ENCODE assay signal across 18 cellular contexts in genomic region chr7:26460326-26460725, GRCh38.
A peak's percentile ranks its signal among the peaks of the same experiment; 100 is the strongest.
DNase-seq lines count a peak whose midpoint lies in the region; ATAC-seq and TF ChIP-seq lines count a peak whose summit lies in the region.
"Had no signal": no experiment of that assay in that cellular context is flagged by ENCODE, and none has a peak within 500 bp of the region (broad histone marks: within the 10 kb centered on the region; RNA-seq: fewer than 3 reads in every experiment).

No MANE protein-coding gene starts in this region.

- H3K4me1 ChIP-seq in mucosa of descending colon (ENCODE audit: low read depth) = no peaks in the 10 kb centered on the region
- H3K4me1 ChIP-seq in subcutaneous abdominal adipose tissue (ENCODE audit: control insufficient read depth in 5 of 5, insufficient read depth in 5 of 5, low read length in 5 of 5) = peaks cover 0 to 21% (median 12%) of the 10 kb centered on the region in 5 donors
- H3K4me1 ChIP-seq: A549 had no signal

- peak; percentile 51 for ATAC-seq in left colon
- ATAC-seq in mucosa of descending colon = peak; percentile 15
- no peak for ATAC-seq in HG02852 (IDR thresholded peaks at IDR 0.05; ENCODE audit: unreplicated experiment)
- no peak for ATAC-seq in HG03196 (IDR thresholded peaks at IDR 0.05; ENCODE audit: unreplicated experiment)
- ATAC-seq: A549 had no signal

- H3K9ac ChIP-seq in subcutaneous abdominal adipose tissue (ENCODE audit: low read length in 5 of 5) = no peak overlapping the region

- intact Hi-C loops in left colon (cut with DNase I, micrococcal nuclease) (no loop called here), mucosa of descending colon (cut with DNase I, micrococcal nuclease) (no loop called here)

- peak overlapping the region; percentile 61 for H3K27ac ChIP-seq in subcutaneous abdominal adipose tissue (ENCODE audit: low read depth, low read length)
- H3K27ac ChIP-seq: A549 had no signal

- H3K36me3 ChIP-seq in mucosa of descending colon (ENCODE audit: low read depth) (no peaks in the 10 kb centered on the region), subcutaneous abdominal adipose tissue (ENCODE audit: control insufficient read depth in 5 of 5, insufficient read depth in 5 of 5, low read length in 5 of 5) (no peaks in the 10 kb centered on the region)

- H3K27me3 ChIP-seq in subcutaneous abdominal adipose tissue (ENCODE audit: control insufficient read depth in 5 of 5, insufficient read depth in 4 of 5, low read length in 5 of 5) = no peaks in the 10 kb centered on the region

- peak; percentile 41 for DNase-seq in SK-N-DZ (ENCODE audit: low spot score)
- DNase-seq in left colon = no peak
- DNase-seq in mucosa of descending colon = no peak
- no peak for DNase-seq in HCEC 1CT
- DNase-seq in UCSD-AML1 (lab: John Stamatoyannopoulos, UW; ENCODE audit: unreplicated experiment) = no peak
- DNase-seq: DMS53, GF-D8, H9, Karpas-422, MV-4-11, NCI-H1105 treated with DMSO at 0.1 percent for 48 hours, NCI-H2081 treated with DMSO at 0.1 percent for 48 hours, NCI-H2171 treated with DMSO at 0.1 percent for 48 hours, NCI-H524 treated with DMSO at 0.1 percent for 48 hours had no signal

- no peak for TF ChIP-seq CTCF in mucosa of descending colon (IDR thresholded peaks at IDR 0.05)

- no peak overlapping the region for H3K4me3 ChIP-seq in mucosa of descending colon
- no peak overlapping the region for H3K4me3 ChIP-seq in subcutaneous abdominal adipose tissue (ENCODE audit: low read depth in 1 of 5, low read length in 5 of 5)
- H3K4me3 ChIP-seq: A549 had no signal

- no peaks in the 10 kb centered on the region for H3K9me3 ChIP-seq in mucosa of descending colon
- no peaks in the 10 kb centered on the region for H3K9me3 ChIP-seq in subcutaneous abdominal adipose tissue (ENCODE audit: control insufficient read depth in 5 of 5, low read length in 5 of 5)
- H3K9me3 ChIP-seq: A549 had no signal

Comparison
In these comparisons a context has a peak if more than half of its experiments do, and no peak if none do; other contexts are left out.
1. ATAC-seq: peak in left colon (single experiment) and mucosa of descending colon (single experiment); none in HG02852 (single experiment) and HG03196 (single experiment).